In the genomic region with DNA sequence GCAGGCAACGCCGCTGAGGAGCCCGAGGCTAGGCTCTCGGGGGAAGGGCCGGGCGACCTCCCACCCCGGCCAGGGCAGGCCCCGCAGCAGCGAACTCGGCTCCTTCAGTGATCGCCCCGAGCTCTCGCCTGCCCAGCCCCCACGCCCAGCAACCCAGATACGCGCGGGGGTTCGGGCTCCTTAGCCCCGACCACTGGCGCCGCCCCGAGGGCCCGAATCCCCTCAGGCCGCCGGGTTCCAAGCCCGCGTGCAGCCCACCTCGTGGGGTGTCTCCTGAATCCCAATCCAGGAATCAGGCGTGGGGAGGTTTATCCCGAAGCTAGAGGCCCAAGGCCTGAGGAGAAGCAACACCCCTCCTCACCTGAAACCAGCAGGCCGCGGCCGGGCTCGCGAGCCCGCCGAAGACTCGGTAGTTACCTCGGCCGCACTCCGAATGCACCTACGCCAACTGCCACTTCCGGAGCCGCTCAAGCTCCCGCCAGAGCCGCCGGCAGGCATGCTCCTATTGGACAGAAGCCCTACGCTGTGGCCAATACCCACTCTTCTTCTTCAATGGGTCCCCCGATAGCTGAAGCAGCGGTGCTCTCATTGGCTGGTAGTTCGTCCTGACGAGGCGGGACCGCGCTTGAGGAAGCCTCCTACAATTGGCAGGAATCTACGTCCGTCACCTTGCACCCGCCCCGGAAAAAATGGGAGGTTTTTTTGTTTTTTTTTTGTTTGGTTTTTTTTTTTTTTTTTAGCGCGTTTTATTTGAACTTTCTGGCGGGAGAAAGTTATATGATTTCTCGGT, we compare ENCODE assay signal across 8 cellular contexts. TPM values are rescaled to one million over a fixed set of nuclear protein-coding genes. Genes with fewer than 3 reads are reported as not detected.
DNase-seq lines count a peak whose midpoint lies in the region; ATAC-seq lines count a peak whose summit lies in the region.

TSS of gene RFWD3 (minus strand) at position 453 of the 790 bp plus-strand sequence. CDS start 5,428 bp downstream, outside the sequence.

- H3K27me3 ChIP-seq in endocrine pancreas (ENCODE audit: control insufficient read depth, insufficient read depth, low read length) (no peaks in the 10 kb centered on the region), mesenchymal stem cell (ENCODE audit: control insufficient read depth in 1 of 2, insufficient read depth in 1 of 2, low read length in 2 of 2) (peaks cover 0 to under 1% of the 10 kb centered on the region in 2 experiments)

- no peaks in the 10 kb centered on the region for H3K9me3 ChIP-seq in endocrine pancreas (ENCODE audit: control insufficient read depth, low read length)
- H3K9me3 ChIP-seq in mesenchymal stem cell (ENCODE audit: control insufficient read depth, low read length), result no peaks in the 10 kb centered on the region

- peak within 1 kb of the TSS; percentile 11 for H4K91ac ChIP-seq in mesenchymal stem cell (ENCODE audit: low read length)

- DNase-seq in COLO668 (lab: John Stamatoyannopoulos, UW; ENCODE audit: unreplicated experiment) (peak; percentile 97), HT1080 (ENCODE audit: low read depth) (peak; percentile 97), NOMO-1 treated with DMSO at 0.1 percent for 48 hours (lab: John Stamatoyannopoulos, UW; ENCODE audit: unreplicated experiment) (peak; percentile 99), mesenchymal stem cell (peak; percentile 99)
- DNase-seq in activated CD8-positive, alpha-beta memory T cell treated with anti-CD3 and anti-CD28 coated beads for 4 hours (ENCODE audit: low read depth in 2 of 2), result peak; percentile 88 to 96
- peak; percentile 90 for DNase-seq in stimulated activated CD8-positive, alpha-beta memory T cell treated with anti-CD3 and anti-CD28 coated beads, Interleukin-12 subunit alpha, Interleukin-12 subunit beta, amount 100 ng/mL, for 4 hours (ENCODE audit: low read depth)

- under 1% methylated on average over 57 of the region's 63 CpGs for WGBS in mesenchymal stem cell

- H3K36me3 ChIP-seq in endocrine pancreas (ENCODE audit: control insufficient read depth, insufficient read depth, low read length), result peaks cover 1% of the 10 kb centered on the region
- peaks cover 15 to 36% of the 10 kb centered on the region in 2 experiments for H3K36me3 ChIP-seq in mesenchymal stem cell (ENCODE audit: control insufficient read depth in 1 of 2, insufficient read depth in 2 of 2, low read depth in 1 of 2, low read length in 2 of 2)

- peak within 1 kb of the TSS; percentile 48 to 62 for H3K18ac ChIP-seq in mesenchymal stem cell (ENCODE audit: low read depth in 1 of 2, low read length in 2 of 2)

- no peak within 1 kb of the TSS for H2BK12ac ChIP-seq in mesenchymal stem cell (ENCODE audit: low read length in 2 of 2)

- H3K4me2 ChIP-seq in mesenchymal stem cell (ENCODE audit: low read length, poor library complexity, severe bottlenecking), result peak within 1 kb of the TSS; percentile 95

- H3K27ac ChIP-seq in mesenchymal stem cell (ENCODE audit: low read length, poor library complexity, severe bottlenecking), result peak within 1 kb of the TSS; percentile 85

- peak within 1 kb of the TSS in 1 of 2 experiments; percentile 64 for H3K14ac ChIP-seq in mesenchymal stem cell (ENCODE audit: low read length in 2 of 2)

- H3K23ac ChIP-seq in mesenchymal stem cell (ENCODE audit: low read length in 2 of 2), result no peak within 1 kb of the TSS

- H3K79me1 ChIP-seq in mesenchymal stem cell (replicated peaks; ENCODE audit: low read length, poor library complexity, severe bottlenecking), result peaks cover 12% of the 10 kb centered on the region

- peak within 1 kb of the TSS; percentile 91 for H3K4me3 ChIP-seq in endocrine pancreas (ENCODE audit: control insufficient read depth, insufficient read depth, low read length)
- peak within 1 kb of the TSS; percentile 91 to 95 for H3K4me3 ChIP-seq in mesenchymal stem cell (ENCODE audit: insufficient read depth in 1 of 2, low read depth in 1 of 2, low read length in 2 of 2)

- peak within 1 kb of the TSS; percentile 90 for H2BK15ac ChIP-seq in mesenchymal stem cell (ENCODE audit: low read depth, poor library complexity, severe bottlenecking)

- H3K4me1 ChIP-seq in endocrine pancreas (ENCODE audit: control insufficient read depth, insufficient read depth, low read length) (peaks cover 3% of the 10 kb centered on the region), mesenchymal stem cell (ENCODE audit: control insufficient read depth, insufficient read depth, low read depth, low read length) (peaks cover 9% of the 10 kb centered on the region)

- H2BK120ac ChIP-seq in mesenchymal stem cell (ENCODE audit: low read depth, low read length), result peak within 1 kb of the TSS; percentile 34

- H2AFZ ChIP-seq in mesenchymal stem cell (ENCODE audit: low read depth, low read length), result peak within 1 kb of the TSS; percentile 83

- peak within 1 kb of the TSS; percentile 75 to 93 for H3K4ac ChIP-seq in mesenchymal stem cell (ENCODE audit: low read depth in 1 of 2, low read length in 2 of 2)

- ATAC-seq in GM21360 (IDR thresholded peaks at IDR 0.05; ENCODE audit: unreplicated experiment), result peak; percentile 100

- peak within 1 kb of the TSS; percentile 73 for H3K9ac ChIP-seq in endocrine pancreas (ENCODE audit: control insufficient read depth, insufficient read depth, low read length)
- H3K9ac ChIP-seq in mesenchymal stem cell (ENCODE audit: low read length), result peak within 1 kb of the TSS; percentile 97

- H2BK5ac ChIP-seq in mesenchymal stem cell (ENCODE audit: low read depth, low read length, poor library complexity, severe bottlenecking), result no peak within 1 kb of the TSS

- H2AK5ac ChIP-seq in mesenchymal stem cell (ENCODE audit: low read length, severe bottlenecking), result no peak within 1 kb of the TSS

- peak within 1 kb of the TSS; percentile 89 for H4K8ac ChIP-seq in mesenchymal stem cell (ENCODE audit: low read length)

RNA-seq across cellular contexts. Expression of gene RFWD3, which starts in this region (rescaled TPM):
- total RNA-seq in HT1080 (2014; rRNA removed; shearing (Covaris generic)), result 41.9 and 64.9 TPM in 2 replicates
- polyA plus RNA-seq in HT1080 (2015; cell fraction: cytosol; rRNA removed), result 32.8 and 34.3 TPM in 2 replicates
- polyA plus RNA-seq in HT1080 (2015; cell fraction: nucleus; rRNA removed), result 68.9 and 73.9 TPM in 2 replicates
- 10.5 TPM for polyA plus RNA-seq in mesenchymal stem cell (2013, experiment 1 of 2)
- polyA plus RNA-seq in mesenchymal stem cell (2013, experiment 2 of 2), result 9.6 TPM

Comparison
In these comparisons a context has a peak if more than half of its experiments do, and no peak if none do; other contexts are left out.
1. Peak in every context shown above with its lines: DNase-seq, ATAC-seq, H3K4me3 ChIP-seq and H3K27ac ChIP-seq.